8 cellular contexts compared by ENCODE assay signal in genomic region chr17:77887464-77888241, GRCh38.
DNase-seq lines count a peak whose midpoint lies in the region; ATAC-seq, FAIRE-seq and TF ChIP-seq lines count a peak whose summit lies in the region.

No MANE protein-coding gene starts in this region.

- no peak; a peak in 1 of 5 replicates for TF ChIP-seq RAD21 in A549 (conservative IDR thresholded peaks at IDR 0.05 in 1 of 2, IDR thresholded peaks at IDR 0.05 in 1 of 2)
- TF ChIP-seq RAD21 in Ishikawa (IDR thresholded peaks at IDR 0.05; ENCODE audit: low read depth) = no peak

- H3K4me2 ChIP-seq in A549 = peak overlapping the region; percentile 93

- TF ChIP-seq POLR2A in A549 (IDR thresholded peaks at IDR 0.05; ENCODE audit: low read length) = no peak

- no peaks in the 10 kb centered on the region for H3K9me3 ChIP-seq in A549
- H3K9me3 ChIP-seq in iPS-18c (ENCODE audit: control insufficient read depth, insufficient read depth, low read length) = no peaks in the 10 kb centered on the region

- FAIRE-seq in A549 (lab: Jason Lieb, UNC) = no peak

- DNase-seq in A549 (ENCODE audit: low read depth in 1 of 2, low spot score in 1 of 2) = peak; percentile 64 to 68
- DNase-seq in T47D (ENCODE audit: low read depth in 1 of 2, low spot score in 1 of 2) = peak; percentile 62
- DNase-seq in skeletal muscle cell (ENCODE audit: low read depth) = peak; percentile 43

- 8% methylated on average over 44 of the region's 44 CpGs for WGBS in A549 (ENCODE audit: missing lambda C conversion rate)

- H3K4me1 ChIP-seq in A549 = peaks cover 20% of the 10 kb centered on the region; the same call in 2 of the 3 replicates

- TF ChIP-seq EP300 in A549 (IDR thresholded peaks at IDR 0.05) = no peak
- TF ChIP-seq EP300 in Ishikawa (IDR thresholded peaks at IDR 0.05; ENCODE audit: borderline replicate concordance) = no peak; the same call in 1 of the 2 replicates

- TF ChIP-seq CTCF in A549 (IDR thresholded peaks at IDR 0.05) (no peak), WI38 (IDR thresholded peaks at IDR 0.05; ENCODE audit: low read depth, low read length) (no peak)

- in situ Hi-C loops in T47D (cut with HindIII; ENCODE audit: low pct_unique_long_range_greater_than_20kb, low sequenced_read_pairs) = no loop called here

- peak overlapping the region; percentile 15 to 73; a peak in 4 of 6 replicates for H3K27ac ChIP-seq in A549

- POLR2A ChIA-PET in A549 (lab: Yijun Ruan, JAX) = interaction anchor here (3.5 kb wide), 1 partner anchor 70 kb away, joined by 48 read pairs; the partner anchor contains the start of gene TNRC6C

- CTCF ChIA-PET in A549 (lab: Yijun Ruan, JAX) = interaction anchor here (0.7 to 2.4 kb wide), 7 partner anchors 10 to 345 kb away, joined by 3 to 10 read pairs (median 4); no protein-coding TSS in a partner anchor

- H3K4me3 ChIP-seq in A549 (peak overlapping the region; percentile 49), WI38 (ENCODE audit: low read depth, low read length) (peak overlapping the region; percentile 60), iPS-18c (ENCODE audit: insufficient read depth, low read depth, low read length) (peak overlapping the region; percentile 34; the same call in 1 of the 2 replicates), skeletal muscle cell (ENCODE audit: low read depth, low read length) (peak overlapping the region; percentile 60)

- ATAC-seq in A549 (peak; percentile 63 to 65), GM18511 (IDR thresholded peaks at IDR 0.05; ENCODE audit: unreplicated experiment) (no peak), HG02610 (IDR thresholded peaks at IDR 0.05; ENCODE audit: unreplicated experiment) (no peak)

TF ChIP-seq in A549, 52 proteins besides CTCF, POLR2A, EP300 and RAD21:
- TF ChIP-seq MYC (IDR thresholded peaks at IDR 0.05; ENCODE audit: borderline replicate concordance, low read length) = peak; percentile 36; the same call in 1 of the 2 replicates
- 0 out of 2 replicates have a peak, but pooled peaks have one; percentile 17 for TF ChIP-seq CBX8 (IDR thresholded peaks at IDR 0.05)
- peak; percentile 89 to 96 for TF ChIP-seq CEBPB (IDR thresholded peaks at IDR 0.05)
- 0 out of 2 replicates have a peak, but pooled peaks have one; percentile 43 for TF ChIP-seq HES2 (IDR thresholded peaks at IDR 0.05)
- TF ChIP-seq USF2 (IDR thresholded peaks at IDR 0.05) = no peak
- TF ChIP-seq MAX (IDR thresholded peaks at IDR 0.05) = peak; percentile 80
- TF ChIP-seq SMC3 (IDR thresholded peaks at IDR 0.05) = 0 out of 3 replicates have a peak, but pooled peaks have one; percentile 12
- TF ChIP-seq FOXS1 (CRISPR knock-in tag; IDR thresholded peaks at IDR 0.05) = no peak

TF ChIP-seq in Ishikawa, 13 proteins besides CTCF, POLR2A, EP300 and RAD21:
- no peak for TF ChIP-seq NFIC (IDR thresholded peaks at IDR 0.05)
- peak; percentile 96 for TF ChIP-seq CEBPB (IDR thresholded peaks at IDR 0.05)
- TF ChIP-seq MAX (IDR thresholded peaks at IDR 0.05) = peak; percentile 95
- TF ChIP-seq ZBTB7A (IDR thresholded peaks at IDR 0.05; ENCODE audit: low read depth) = no peak
- TF ChIP-seq CREB1 (IDR thresholded peaks at IDR 0.05; ENCODE audit: low read depth) = 0 out of 2 replicates have a peak, but pooled peaks have one; percentile 14

Comparison
In these comparisons a context has a peak if more than half of its experiments do, and no peak if none do; other contexts are left out.
1. ATAC-seq: peak in A549 (2 of 2); none in GM18511 (single experiment) and HG02610 (single experiment).
2. Peak in every context shown above with its lines, with median percentiles within 50 percentile points of each other: DNase-seq and H3K4me3 ChIP-seq.